Comparison of ENCODE assay signal across 30 cellular contexts in the genomic region with DNA sequence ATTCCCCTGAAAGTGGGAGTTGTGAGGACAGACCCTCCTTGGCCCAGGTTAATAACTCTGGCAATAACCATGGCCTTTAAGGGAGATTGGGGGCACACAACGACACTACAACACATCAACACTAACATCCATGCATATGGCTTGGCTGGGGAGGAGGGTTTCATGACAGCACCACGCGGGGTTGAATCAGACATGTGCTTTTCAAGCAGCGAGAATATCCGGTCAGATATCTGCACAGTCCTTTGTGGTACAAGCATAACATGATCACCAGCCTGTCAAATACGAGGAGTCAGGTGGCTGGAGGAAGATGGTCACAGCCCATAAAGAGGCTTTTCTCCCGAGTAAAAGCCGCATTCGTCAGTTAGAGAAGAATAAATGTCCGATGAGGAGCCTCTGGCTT. TPM values are rescaled to one million over a fixed set of nuclear protein-coding genes. Genes with fewer than 3 reads are reported as not detected.
"Had no signal": no experiment of that assay in that cellular context is flagged by ENCODE, and none has a peak within 500 bp of the region (broad histone marks: within the 10 kb centered on the region; RNA-seq: fewer than 3 reads in every experiment).

No MANE protein-coding gene starts in this region.

- H3K4me3 Mint-ChIP-seq: memory B cell, mesothelial cell of epicardium, natural killer cell, neural crest cell had no signal

- H3K27ac ChIP-seq: dorsolateral prefrontal cortex, hepatocyte, left ventricle myocardium inferior, lower lobe of right lung, spleen, stomach, thoracic aorta, transverse colon had no signal

- ATAC-seq: esophagus mucosa, left cardiac atrium, lower lobe of right lung, natural killer cell, sciatic nerve had no signal

- H3K36me3 ChIP-seq: left ventricle myocardium inferior, lower lobe of right lung, spleen, stomach, thoracic aorta, transverse colon had no signal

- H3K27me3 ChIP-seq: dorsolateral prefrontal cortex had no signal

- DNase-seq: cortex of kidney; dorsolateral prefrontal cortex; effector CD8-positive, alpha-beta T cell; kidney; left cardiac atrium; left ventricle myocardium inferior; lower lobe of right lung; natural killer cell; spleen; stimulated activated CD4-positive, alpha-beta T cell treated with anti-CD3 and anti-CD28 coated beads, Interleukin-15, amount 100 ng/mL, for 24 hours; stimulated activated CD4-positive, alpha-beta T cell treated with anti-CD3 and anti-CD28 coated beads, Interleukin-1b, Interleukin-23, amount 100 ng/mL, for 48 hours; stimulated activated CD4-positive, alpha-beta T cell treated with anti-CD3 and anti-CD28 coated beads, Interleukin-4, amount 100 ng/mL, for 24 hours; stimulated activated naive CD4-positive, alpha-beta T cell; stomach; substantia nigra; transverse colon had no signal

- FAIRE-seq: kidney had no signal

- H3K36me3 Mint-ChIP-seq: mesothelial cell of epicardium, natural killer cell had no signal

- H3K27ac Mint-ChIP-seq: memory B cell, mesothelial cell of epicardium, natural killer cell had no signal

- H3K9me3 Mint-ChIP-seq: neural crest cell had no signal

- H3K4me3 ChIP-seq: dorsolateral prefrontal cortex, hepatocyte, left ventricle myocardium inferior, lower lobe of right lung, spleen, stomach, thoracic aorta, transverse colon had no signal

RNA-seq across cellular contexts. Expression of gene KLRG2, which starts 13.1 kb away (rescaled TPM):
- total RNA-seq: fibroblast of villous mesenchyme, left cardiac atrium, left ventricle myocardium inferior, myocyte, natural killer cell, neural crest cell, osteocyte, pulmonary artery endothelial cell, skeletal muscle tissue, spleen, thoracic aorta, transverse colon had no signal

RNA-seq across cellular contexts. Expression of gene CLEC2L, which starts 27.0 kb away (rescaled TPM):
- total RNA-seq: esophagus mucosa, fibroblast of villous mesenchyme, hepatocyte, kidney, lower lobe of right lung, mucosa of gallbladder, myocyte, osteocyte, pulmonary artery endothelial cell, sciatic nerve, spleen, stomach, thoracic aorta, ureter had no signal
